In the genomic region with DNA sequence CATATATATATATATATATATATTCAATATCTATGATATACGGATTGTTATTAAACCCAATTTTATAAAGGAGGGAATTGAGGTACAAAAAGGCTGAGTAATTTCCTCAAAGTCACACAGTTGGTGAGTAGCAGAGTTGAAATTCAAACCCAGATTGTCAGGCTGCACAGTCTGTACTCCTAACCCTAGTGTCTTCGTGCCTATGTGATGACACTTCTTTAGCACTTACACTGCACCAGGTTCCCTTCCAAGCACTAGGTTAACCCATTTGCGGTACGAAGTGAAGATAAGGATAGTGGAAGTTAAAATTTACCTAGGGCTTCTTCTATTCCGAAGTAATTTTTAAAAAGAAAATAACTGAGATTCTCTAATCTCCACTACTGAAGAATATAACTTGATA, we compare ENCODE assay signal across 6 cellular contexts.
"Had no signal": no experiment of that assay in that cellular context is flagged by ENCODE, and none has a peak within 500 bp of the region (broad histone marks: within the 10 kb centered on the region; RNA-seq: fewer than 3 reads in every experiment).

No MANE protein-coding gene starts in this region.

- DNase-seq: IMR-90, KBM-7, KG1 had no signal

- ATAC-seq: HepG2 had no signal

- H3K27ac ChIP-seq: HL-60 had no signal

- FAIRE-seq: HepG2, HTR-8/SVneo had no signal
